8 cellular contexts compared by ENCODE assay signal in the genomic region with DNA sequence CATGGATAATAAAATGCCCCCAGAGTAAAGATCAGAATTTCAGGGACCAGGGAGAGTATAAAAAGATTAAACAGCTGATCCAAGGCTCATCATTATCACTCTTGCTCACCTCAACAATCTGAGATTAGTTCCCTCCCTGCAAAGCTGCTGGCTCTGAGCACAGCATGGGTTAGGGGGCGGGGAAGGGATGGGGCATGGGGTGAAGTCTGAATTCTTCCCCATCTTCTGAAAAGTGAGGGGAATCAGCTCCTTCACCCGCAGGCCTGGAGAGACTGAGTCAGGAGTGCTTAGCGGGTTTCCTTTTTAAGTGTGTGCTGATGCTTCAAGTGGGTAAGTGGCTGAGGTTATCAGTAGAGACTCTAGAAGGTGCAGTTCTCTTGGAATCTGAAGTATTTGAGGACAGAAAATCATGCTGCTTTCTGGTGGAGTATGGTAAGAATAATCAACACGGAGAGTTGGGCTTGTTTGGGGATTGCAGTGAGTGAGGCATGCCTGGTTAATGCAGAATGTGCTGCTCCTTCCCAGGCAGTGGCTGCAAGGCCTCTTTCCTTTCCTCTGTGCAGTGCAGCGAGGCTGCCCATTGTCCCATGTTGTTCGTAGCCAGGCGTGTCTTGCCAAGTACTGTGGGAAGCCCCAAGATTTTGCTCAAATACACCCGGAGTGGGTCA. TPM values are rescaled to one million over a fixed set of nuclear protein-coding genes. Genes with fewer than 3 reads are reported as not detected.
DNase-seq lines count a peak whose midpoint lies in the region; ATAC-seq, FAIRE-seq and TF ChIP-seq lines count a peak whose summit lies in the region.

No MANE protein-coding gene starts in this region.

- TF ChIP-seq POLR2A in GM12892 (IDR thresholded peaks at IDR 0.05; ENCODE audit: low read depth, low read length), result no peak

- no peak overlapping the region for H3K4me3 Mint-ChIP-seq in osteocyte (ENCODE audit: unreplicated experiment)

- peaks cover 5% of the 10 kb centered on the region for H3K36me3 Mint-ChIP-seq in osteocyte (ENCODE audit: unreplicated experiment)

- no peaks in the 10 kb centered on the region for H3K27me3 Mint-ChIP-seq in osteocyte (ENCODE audit: unreplicated experiment)

- ATAC-seq in SK-N-SH treated with all-trans-retinoic acid at 6 μM for 48 hours, result peak; percentile 7

- H3K4me3 ChIP-seq in fibroblast of the aortic adventitia (ENCODE audit: low read depth, low read length), result no peak overlapping the region

- TF ChIP-seq CTCF in C4-2B (conservative IDR thresholded peaks at IDR 0.05) (no peak), fibroblast of the aortic adventitia (IDR thresholded peaks at IDR 0.05; ENCODE audit: insufficient read depth, low read length) (no peak), osteocyte (IDR thresholded peaks at IDR 0.05) (no peak)

- H3K9me3 Mint-ChIP-seq in osteocyte (ENCODE audit: unreplicated experiment), result no peaks in the 10 kb centered on the region

- H3K27ac Mint-ChIP-seq in osteocyte (ENCODE audit: unreplicated experiment), result peak overlapping the region; percentile 88

- peak; percentile 64 for DNase-seq in fibroblast of the aortic adventitia (ENCODE audit: low read depth)
- DNase-seq in osteocyte (ENCODE audit: extremely low spot score, unreplicated experiment), result no peak
- DNase-seq in H4 (ENCODE audit: low spot score), result no peak
- DNase-seq in activated naive CD4-positive, alpha-beta T cell (lab: John Stamatoyannopoulos, UW), result no peak
- no peak for DNase-seq in NCI-H748 (lab: John Stamatoyannopoulos, UW; ENCODE audit: unreplicated experiment)
- DNase-seq in GM12892 (ENCODE audit: insufficient read length), result no peak

- peaks cover 51% of the 10 kb centered on the region for H3K4me1 Mint-ChIP-seq in osteocyte (ENCODE audit: unreplicated experiment)

- no peak for FAIRE-seq in GM12892 (lab: Jason Lieb, UNC)

- H3K27ac ChIP-seq in C4-2B, result peak overlapping the region; percentile 25

TF ChIP-seq in SK-N-SH treated with all-trans-retinoic acid at 6 μM for 48 hours, 23 proteins besides CTCF, POLR2A, EP300 and RAD21:
- TF ChIP-seq TCF4 (CRISPR knock-in tag; IDR thresholded peaks at IDR 0.05; ENCODE audit: borderline replicate concordance) (no peak), OSR1 (CRISPR knock-in tag; IDR thresholded peaks at IDR 0.05) (no peak), ZFP30 (CRISPR knock-in tag; IDR thresholded peaks at IDR 0.05) (no peak), CSDC2 (CRISPR knock-in tag; IDR thresholded peaks at IDR 0.05) (no peak)
- TF ChIP-seq, protein P1, sequence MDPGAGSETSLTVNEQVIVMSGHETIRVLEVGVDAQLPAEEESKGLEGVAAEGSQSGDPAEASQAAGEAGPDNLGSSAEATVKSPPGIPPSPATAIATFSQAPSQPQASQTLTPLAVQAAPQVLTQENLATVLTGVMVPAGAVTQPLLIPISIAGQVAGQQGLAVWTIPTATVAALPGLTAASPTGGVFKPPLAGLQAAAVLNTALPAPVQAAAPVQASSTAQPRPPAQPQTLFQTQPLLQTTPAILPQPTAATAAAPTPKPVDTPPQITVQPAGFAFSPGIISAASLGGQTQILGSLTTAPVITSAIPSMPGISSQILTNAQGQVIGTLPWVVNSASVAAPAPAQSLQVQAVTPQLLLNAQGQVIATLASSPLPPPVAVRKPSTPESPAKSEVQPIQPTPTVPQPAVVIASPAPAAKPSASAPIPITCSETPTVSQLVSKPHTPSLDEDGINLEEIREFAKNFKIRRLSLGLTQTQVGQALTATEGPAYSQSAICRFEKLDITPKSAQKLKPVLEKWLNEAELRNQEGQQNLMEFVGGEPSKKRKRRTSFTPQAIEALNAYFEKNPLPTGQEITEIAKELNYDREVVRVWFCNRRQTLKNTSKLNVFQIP (CRISPR knock-in tag; IDR thresholded peaks at IDR 0.05; ENCODE audit: borderline replicate concordance, low read depth), result no peak
- TF ChIP-seq, protein P2, sequence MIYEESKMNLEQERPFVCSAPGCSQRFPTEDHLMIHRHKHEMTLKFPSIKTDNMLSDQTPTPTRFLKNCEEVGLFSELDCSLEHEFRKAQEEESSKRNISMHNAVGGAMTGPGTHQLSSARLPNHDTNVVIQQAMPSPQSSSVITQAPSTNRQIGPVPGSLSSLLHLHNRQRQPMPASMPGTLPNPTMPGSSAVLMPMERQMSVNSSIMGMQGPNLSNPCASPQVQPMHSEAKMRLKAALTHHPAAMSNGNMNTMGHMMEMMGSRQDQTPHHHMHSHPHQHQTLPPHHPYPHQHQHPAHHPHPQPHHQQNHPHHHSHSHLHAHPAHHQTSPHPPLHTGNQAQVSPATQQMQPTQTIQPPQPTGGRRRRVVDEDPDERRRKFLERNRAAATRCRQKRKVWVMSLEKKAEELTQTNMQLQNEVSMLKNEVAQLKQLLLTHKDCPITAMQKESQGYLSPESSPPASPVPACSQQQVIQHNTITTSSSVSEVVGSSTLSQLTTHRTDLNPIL (CRISPR knock-in tag; IDR thresholded peaks at IDR 0.05; ENCODE audit: low read depth), result no peak
TF ChIP-seq in SK-N-SH treated with all-trans-retinoic acid at 6 μM for 48 hours: peak in this region for 0.

RNA-seq across cellular contexts. Expression of a gene that starts 59.2 kb away (rescaled TPM):
- total RNA-seq in fibroblast of the aortic adventitia (ENCODE audit: low replicate concordance) (23.2 and 51.6 TPM in 2 replicates), osteocyte (30.7 and 35.7 TPM in 2 replicates)
- total RNA-seq in H4 (2014; rRNA removed; shearing (Covaris generic)), result 4.3 and 6.0 TPM in 2 replicates
- 20.9 TPM for polyA plus RNA-seq in GM12892 (2012; ENCODE audit: missing spikeins)
